In the genomic region with DNA sequence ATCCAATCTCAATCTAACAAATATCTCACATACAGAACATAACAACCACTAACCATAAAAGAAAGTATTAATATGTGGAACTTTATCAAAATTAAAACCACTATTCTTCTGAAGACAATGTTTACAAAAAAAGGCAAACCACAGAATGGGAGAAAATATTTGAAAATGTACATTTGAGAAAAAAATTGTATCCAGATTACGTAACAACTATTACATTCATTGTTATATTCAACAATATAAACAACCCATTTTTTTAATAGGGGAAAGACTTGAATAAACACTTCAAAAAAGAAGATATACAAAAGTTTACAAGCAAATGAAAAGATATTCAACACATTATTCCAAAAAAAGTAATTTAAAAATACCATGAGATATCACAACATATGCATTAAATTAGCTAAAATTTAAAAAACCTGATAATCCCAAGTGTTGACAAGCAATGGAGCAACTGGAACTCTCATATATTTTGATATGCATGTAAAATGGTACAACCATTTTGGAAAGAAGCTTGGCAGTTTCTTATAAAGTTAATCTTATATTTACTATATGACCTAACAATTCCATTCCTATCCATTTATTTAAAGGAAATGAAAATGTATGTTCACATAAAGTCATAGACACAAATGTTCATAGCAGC, we compare ENCODE assay signal across 22 cellular contexts.
A peak's percentile ranks its signal among the peaks of the same experiment; 100 is the strongest.
DNase-seq lines count a peak whose midpoint lies in the region; ATAC-seq, FAIRE-seq and TF ChIP-seq lines count a peak whose summit lies in the region.
"Had no signal": no experiment of that assay in that cellular context is flagged by ENCODE, and none has a peak within 500 bp of the region (broad histone marks: within the 10 kb centered on the region; RNA-seq: fewer than 3 reads in every experiment).

No MANE protein-coding gene starts in this region.

- TF ChIP-seq CTCF in A549 (IDR thresholded peaks at IDR 0.05) (no peak), K562 (IDR thresholded peaks at IDR 0.05 in 2 of 3, conservative IDR thresholded peaks at IDR 0.05 in 1 of 3; ENCODE audit: insufficient read depth in 2 of 3, low read depth in 1 of 3, low read length in 3 of 3) (no peak)

- CTCF ChIA-PET in A549 (lab: Yijun Ruan, JAX) = no interaction called here
- CTCF ChIA-PET in K562 (lab: Yijun Ruan, JAX; ENCODE audit: low intra/inter-chr PET ratio) = no interaction called here

- in situ Hi-C loops in K562 (cut with MboI) = no loop called here
- in situ Hi-C loops in G401 (cut with HindIII; ENCODE audit: low sequenced_read_pairs) = no loop called here

- no peaks in the 10 kb centered on the region for H4K20me1 ChIP-seq in K562 (replicated peaks; ENCODE audit: control insufficient read depth, insufficient read depth, low read length)
- H4K20me1 ChIP-seq: BLaER1 treated with 17β-estradiol and CSF1 and Interleukin-3, amounts not matched to agents 10 nM and 100 nM had no signal

- DNase-seq in A549 (ENCODE audit: low read depth in 1 of 2, low spot score in 1 of 2) (no peak), K562 (ENCODE audit: extremely low read depth in 1 of 4, low spot score in 3 of 4) (no peak), frontal cortex (ENCODE audit: low spot score in 2 of 2) (no peak), small intestine (no peak), G401 (ENCODE audit: low spot score) (no peak), germinal center (ENCODE audit: low spot score) (no peak), SK-N-DZ (ENCODE audit: low spot score) (no peak)
- DNase-seq: ACHN; AML-193; BE2C; CD4-positive, alpha-beta T cell; CD8-positive, alpha-beta memory T cell; DMS 273 treated with DMSO at 0.1 percent for 48 hours; DMS79; EL; GM23248; H7; HCEC 1CT had no signal

- H3K27me3 ChIP-seq in K562 (ENCODE audit: control insufficient read depth in 2 of 2, insufficient read depth in 2 of 2, low read length in 2 of 2) (no peaks in the 10 kb centered on the region), small intestine (ENCODE audit: control insufficient read depth in 2 of 2, insufficient read depth in 2 of 2, low read length in 2 of 2) (no peaks in the 10 kb centered on the region)

- no peak for FAIRE-seq in A549 (lab: Jason Lieb, UNC)
- FAIRE-seq in K562 (lab: Jason Lieb, UNC) = no peak
- FAIRE-seq in frontal cortex (lab: Jason Lieb, UNC) = peak; percentile 62
- peak; percentile 36 for FAIRE-seq in small intestine (lab: Jason Lieb, UNC)
- FAIRE-seq: D721Med, GM12892, H1 had no signal

- H3K4me1 ChIP-seq in A549 (peaks cover 17% of the 10 kb centered on the region; the same call in 2 of the 3 replicates), K562 (replicated peaks in 1 of 2; ENCODE audit: control insufficient read depth in 2 of 2, insufficient read depth in 2 of 2, low read length in 2 of 2) (peaks cover 6 to 7% of the 10 kb centered on the region in 2 experiments; a peak in 4 of 5 replicates), small intestine (ENCODE audit: control insufficient read depth in 2 of 2, insufficient read depth in 1 of 2, low read depth in 1 of 2, low read length in 1 of 2) (no peaks in the 10 kb centered on the region)
- H3K4me1 ChIP-seq: BE2C had no signal

- H2AFZ ChIP-seq in K562 (ENCODE audit: low read depth, low read length) = no peak overlapping the region
- H2AFZ ChIP-seq: GM23248 had no signal

- TF ChIP-seq EP300 in A549 (IDR thresholded peaks at IDR 0.05) (no peak), K562 (IDR thresholded peaks at IDR 0.05; ENCODE audit: low read length) (no peak)

- H3K9me3 ChIP-seq in A549 = peaks cover 5% of the 10 kb centered on the region; the same call in 1 of the 3 replicates
- no peaks in the 10 kb centered on the region; the same call in 1 of the 2 replicates for H3K9me3 ChIP-seq in K562 (replicated peaks; ENCODE audit: control insufficient read depth, insufficient read depth, low read depth, low read length)
- no peaks in the 10 kb centered on the region for H3K9me3 ChIP-seq in small intestine (ENCODE audit: control insufficient read depth, low read depth)
- H3K9me3 ChIP-seq: BE2C had no signal

- no peak overlapping the region for H3K9ac ChIP-seq in K562 (ENCODE audit: insufficient read depth in 1 of 2, low read depth in 2 of 2, low read length in 2 of 2)
- H3K9ac ChIP-seq: BLaER1 treated with 17β-estradiol and CSF1 and Interleukin-3, amounts not matched to agents 10 nM and 100 nM; GM23248 had no signal

- H3K79me2 ChIP-seq in K562 (ENCODE audit: control insufficient read depth, insufficient read depth, low read length) = no peaks in the 10 kb centered on the region

- POLR2A ChIA-PET in A549 (lab: Yijun Ruan, JAX) (no interaction called here), K562 (lab: Yijun Ruan, JAX) (interaction anchor here (2.3 kb wide), 1 partner anchor 9 kb away, joined by 6 read pairs; no protein-coding TSS in a partner anchor)

- 82% methylated on average over 1 of the region's 1 CpG for WGBS in A549 (ENCODE audit: missing lambda C conversion rate)
- WGBS in K562 (ENCODE audit: insufficient coverage, low coverage, missing lambda C conversion rate) = 53% methylated on average over 1 of the region's 1 CpG
- 17 to 94% (median 86%) methylated on average over 1 of the region's 1 CpG for WGBS in small intestine, 3 donors

- H3K27ac ChIP-seq in A549 (no peak overlapping the region), K562 (ENCODE audit: extremely low read depth, low read depth, low read length) (no peak overlapping the region), small intestine (ENCODE audit: low read depth in 1 of 2, low read length in 1 of 2) (no peak overlapping the region)
- H3K27ac ChIP-seq: BLaER1 treated with 17β-estradiol and CSF1 and Interleukin-3, amounts not matched to agents 10 nM and 100 nM; GM23248 had no signal

- TF ChIP-seq RAD21 in A549 (conservative IDR thresholded peaks at IDR 0.05 in 1 of 2, IDR thresholded peaks at IDR 0.05 in 1 of 2) (no peak), K562 (CRISPR knock-in tag; conservative IDR thresholded peaks at IDR 0.05 in 1 of 2, IDR thresholded peaks at IDR 0.05 in 1 of 2) (no peak)

- ATAC-seq in A549 (no peak), K562 (no peak)

- H3K4me2 ChIP-seq in A549 (no peak overlapping the region), K562 (ENCODE audit: insufficient read depth, low read length) (no peak overlapping the region)
- H3K4me2 ChIP-seq: BLaER1 treated with 17β-estradiol and CSF1 and Interleukin-3, amounts not matched to agents 10 nM and 100 nM had no signal

- H3K4me3 ChIP-seq in A549 (no peak overlapping the region), K562 (no peak overlapping the region), small intestine (ENCODE audit: low read depth in 1 of 2, low read length in 2 of 2) (no peak overlapping the region)
- H3K4me3 ChIP-seq: BLaER1 treated with 17β-estradiol and CSF1 and Interleukin-3, amounts not matched to agents 10 nM and 100 nM; GM23248 had no signal

- no TSS peak for BruUV-seq in K562 (replicated peaks; lab: Mats Ljungman, UMichigan)

- TF ChIP-seq POLR2A in A549 (IDR thresholded peaks at IDR 0.05; ENCODE audit: low read length) (no peak), K562 (conservative IDR thresholded peaks at IDR 0.05) (no peak)

- no peaks in the 10 kb centered on the region for H3K9me1 ChIP-seq in K562 (ENCODE audit: control insufficient read depth, insufficient read depth, low read length)

- H3K36me3 ChIP-seq in K562 (ENCODE audit: control insufficient read depth, insufficient read depth, low read length) (no peaks in the 10 kb centered on the region), small intestine (ENCODE audit: control insufficient read depth in 2 of 2, insufficient read depth in 2 of 2, low read length in 2 of 2) (no peaks in the 10 kb centered on the region)
- H3K36me3 ChIP-seq: BE2C; BLaER1 treated with 17β-estradiol and CSF1 and Interleukin-3, amounts not matched to agents 10 nM and 100 nM had no signal

- intact Hi-C loops in K562 (cut with micrococcal nuclease) = no loop called here

TF ChIP-seq in A549, 52 proteins besides CTCF, POLR2A, EP300 and RAD21:
- TF ChIP-seq FOSL2 (IDR thresholded peaks at IDR 0.05) (no peak), FOSL2 (CRISPR knock-in tag; IDR thresholded peaks at IDR 0.05) (no peak), ZFP36 (IDR thresholded peaks at IDR 0.05; ENCODE audit: borderline replicate concordance, partially characterized antibody) (peak; percentile 74)

TF ChIP-seq in K562, 482 proteins besides CTCF, POLR2A, EP300 and RAD21 (continues in another document):
- TF ChIP-seq ZNF778 (CRISPR knock-in tag; IDR thresholded peaks at IDR 0.05) = no peak

Comparison
In these comparisons a context has a peak if more than half of its experiments do, and no peak if none do; other contexts are left out.
1. Of the 35 proteins assayed by ChIP-seq in both K562 and A549: peak only in K562: CEBPB; only in A549: none; in both: ZFP36; in neither: 33.